19 cellular contexts compared by ENCODE assay signal in genomic region chrX:19723427-19723826, GRCh38.
DNase-seq lines count a peak whose midpoint lies in the region; ATAC-seq and TF ChIP-seq lines count a peak whose summit lies in the region.
"Had no signal": no experiment of that assay in that cellular context is flagged by ENCODE, and none has a peak within 500 bp of the region (broad histone marks: within the 10 kb centered on the region; RNA-seq: fewer than 3 reads in every experiment).

No MANE protein-coding gene starts in this region.

- H3K4me3 Mint-ChIP-seq in activated CD8-positive, alpha-beta memory T cell treated with anti-CD3 and anti-CD28 coated beads, Interleukin-2, amount 10 ng/mL, durations not matched to agents 7 days and 5 days: no peak overlapping the region
- no peak overlapping the region for H3K4me3 Mint-ChIP-seq in chondrocyte (ENCODE audit: unreplicated experiment)
- H3K4me3 Mint-ChIP-seq: T-helper 1 cell treated with Interleukin-12 subunit alpha and Interleukin-12 subunit beta and Interleukin-4 antibody, amounts not matched to agents 30 μg/mL and 1 μg/mL, for 36 hours; WTC11 had no signal

- H3K9me3 ChIP-seq in neutrophil (no peaks in the 10 kb centered on the region), BE2C (no peaks in the 10 kb centered on the region)
- H3K9me3 ChIP-seq: right atrium auricular region, testis had no signal

- H3K27ac ChIP-seq in neutrophil: peak overlapping the region; percentile 96
- H3K27ac ChIP-seq: right atrium auricular region, testis had no signal

- no peaks in the 10 kb centered on the region for H3K9me3 Mint-ChIP-seq in activated CD8-positive, alpha-beta memory T cell treated with anti-CD3 and anti-CD28 coated beads, Interleukin-2, amount 10 ng/mL, durations not matched to agents 7 days and 5 days (ENCODE audit: low read depth)
- H3K9me3 Mint-ChIP-seq in chondrocyte (ENCODE audit: low read depth): peaks cover 9% of the 10 kb centered on the region
- H3K9me3 Mint-ChIP-seq: T-helper 1 cell treated with Interleukin-12 subunit alpha and Interleukin-12 subunit beta and Interleukin-4 antibody, amounts not matched to agents 30 μg/mL and 1 μg/mL, for 36 hours; WTC11 had no signal

- H3K4me1 Mint-ChIP-seq in activated CD8-positive, alpha-beta memory T cell treated with anti-CD3 and anti-CD28 coated beads, Interleukin-2, amount 10 ng/mL, durations not matched to agents 7 days and 5 days: peaks cover 43% of the 10 kb centered on the region
- peaks cover 21% of the 10 kb centered on the region for H3K4me1 Mint-ChIP-seq in chondrocyte (ENCODE audit: low read depth)

- H3K4me3 ChIP-seq in neutrophil (ENCODE audit: low read depth in 1 of 2, low read length in 1 of 2) (no peak overlapping the region), BE2C (ENCODE audit: low read depth, low read length) (no peak overlapping the region)
- H3K4me3 ChIP-seq: right atrium auricular region, testis had no signal

- peaks cover 3% of the 10 kb centered on the region for H3K36me3 Mint-ChIP-seq in activated CD8-positive, alpha-beta memory T cell treated with anti-CD3 and anti-CD28 coated beads, Interleukin-2, amount 10 ng/mL, durations not matched to agents 7 days and 5 days
- H3K36me3 Mint-ChIP-seq in chondrocyte (ENCODE audit: low read depth): peaks cover 2% of the 10 kb centered on the region
- H3K36me3 Mint-ChIP-seq: WTC11 had no signal

- CTCF ChIA-PET in activated CD8-positive, alpha-beta memory T cell treated with anti-CD3 and anti-CD28 coated beads, Interleukin-2, amount 10 ng/mL, durations not matched to agents 7 days and 5 days (lab: Charles Lee): no interaction called here

- no peaks in the 10 kb centered on the region for H3K36me3 ChIP-seq in neutrophil
- no peaks in the 10 kb centered on the region for H3K36me3 ChIP-seq in BE2C
- H3K36me3 ChIP-seq: right atrium auricular region had no signal

- no peak for ATAC-seq in activated CD8-positive, alpha-beta memory T cell treated with anti-CD3 and anti-CD28 coated beads, Interleukin-2, amount 10 ng/mL, durations not matched to agents 7 days and 5 days
- no peak for ATAC-seq in HG03571 (IDR thresholded peaks at IDR 0.05; ENCODE audit: unreplicated experiment)
- ATAC-seq: WTC11 had no signal

- TF ChIP-seq CTCF in chondrocyte (IDR thresholded peaks at IDR 0.05) (no peak), neutrophil (IDR thresholded peaks at IDR 0.05) (no peak), BE2C (IDR thresholded peaks at IDR 0.05; ENCODE audit: low read depth, low read length) (no peak)

- no peak for DNase-seq in activated CD8-positive, alpha-beta memory T cell treated with anti-CD3 and anti-CD28 coated beads, Interleukin-2, amount 10 ng/mL, durations not matched to agents 7 days and 5 days
- DNase-seq in activated CD8-positive, alpha-beta memory T cell treated with anti-CD3 and anti-CD28 coated beads, Interleukin-2, amount 50 U/mL, for 4 hours: no peak
- peak; percentile 19 for DNase-seq in HT-29 (ENCODE audit: low spot score)
- DNase-seq in chondrocyte (ENCODE audit: low spot score): no peak
- no peak for DNase-seq in BE2C
- no peak for DNase-seq in hepatic stellate cell (ENCODE audit: low spot score)
- DNase-seq: activated gamma-delta T cell treated with Interleukin-2 at 50 U/mL for 16 hours; anterior cingulate cortex; effector CD8-positive, alpha-beta T cell; glutamatergic neuron; NCI-H1417; NCI-H524 treated with DMSO at 0.1 percent for 48 hours; nucleus accumbens; testis had no signal

- H3K27ac Mint-ChIP-seq in activated CD8-positive, alpha-beta memory T cell treated with anti-CD3 and anti-CD28 coated beads, Interleukin-2, amount 10 ng/mL, durations not matched to agents 7 days and 5 days: peak overlapping the region; percentile 51
- H3K27ac Mint-ChIP-seq in chondrocyte (ENCODE audit: unreplicated experiment): peak overlapping the region; percentile 43
- H3K27ac Mint-ChIP-seq: T-helper 1 cell treated with Interleukin-12 subunit alpha and Interleukin-12 subunit beta and Interleukin-4 antibody, amounts not matched to agents 30 μg/mL and 1 μg/mL, for 36 hours; WTC11 had no signal

- no peaks in the 10 kb centered on the region for H3K27me3 ChIP-seq in neutrophil
- no peaks in the 10 kb centered on the region for H3K27me3 ChIP-seq in BE2C
- H3K27me3 ChIP-seq: testis had no signal

- H3K4me1 ChIP-seq in neutrophil (ENCODE audit: control insufficient read depth in 1 of 2, insufficient read depth in 1 of 2, low read depth in 1 of 2, low read length in 1 of 2): peaks cover 83 to 86% of the 10 kb centered on the region in 2 experiments
- H3K4me1 ChIP-seq in BE2C: no peaks in the 10 kb centered on the region
- H3K4me1 ChIP-seq: right atrium auricular region, testis had no signal

- H3K27me3 Mint-ChIP-seq in activated CD8-positive, alpha-beta memory T cell treated with anti-CD3 and anti-CD28 coated beads, Interleukin-2, amount 10 ng/mL, durations not matched to agents 7 days and 5 days: no peaks in the 10 kb centered on the region
- no peaks in the 10 kb centered on the region for H3K27me3 Mint-ChIP-seq in chondrocyte (ENCODE audit: low read depth)
